ENCODE assay signal across 8 cellular contexts in genomic region chr1:3910769-3911520, GRCh38. TPM values are rescaled to one million over a fixed set of nuclear protein-coding genes. Genes with fewer than 3 reads are reported as not detected.
A peak's percentile ranks its signal among the peaks of the same experiment; 100 is the strongest.
DNase-seq lines count a peak whose midpoint lies in the region; ATAC-seq and TF ChIP-seq lines count a peak whose summit lies in the region.

No MANE protein-coding gene starts in this region.

- peaks cover 4% of the 10 kb centered on the region for H3K4me1 Mint-ChIP-seq in chondrocyte (ENCODE audit: low read depth)

- no peaks in the 10 kb centered on the region for H3K36me3 ChIP-seq in left lung

- peaks cover 0 to 46% of the 10 kb centered on the region in 2 donors for H3K27me3 ChIP-seq in left lung

- ATAC-seq in GM21390 (IDR thresholded peaks at IDR 0.05; ENCODE audit: unreplicated experiment) (peak; percentile 73), left lung (peak; percentile 93), GM18861 (IDR thresholded peaks at IDR 0.05; ENCODE audit: unreplicated experiment) (no peak)

- TF ChIP-seq CTCF in chondrocyte (IDR thresholded peaks at IDR 0.05) (peak; percentile 83), left lung (IDR thresholded peaks at IDR 0.05) (peak; percentile 57 to 70)

- no peaks in the 10 kb centered on the region for H3K4me1 ChIP-seq in left lung

- H3K4me3 ChIP-seq in left lung, result no peak overlapping the region

- intact Hi-C loops in left lung (cut with DNase I), result no loop called here

- no peaks in the 10 kb centered on the region for H3K36me3 Mint-ChIP-seq in chondrocyte (ENCODE audit: low read depth)

- H3K27ac Mint-ChIP-seq in chondrocyte (ENCODE audit: unreplicated experiment), result no peak overlapping the region

- H3K9me3 ChIP-seq in left lung, result no peaks in the 10 kb centered on the region

- H3K9me3 Mint-ChIP-seq in chondrocyte (ENCODE audit: low read depth), result no peaks in the 10 kb centered on the region

- H3K4me3 Mint-ChIP-seq in chondrocyte (ENCODE audit: unreplicated experiment), result no peak overlapping the region

- DNase-seq in AML-193 (lab: John Stamatoyannopoulos, UW) (peak; percentile 14 to 22), NCI-H2171 treated with DMSO at 0.1 percent for 48 hours (lab: John Stamatoyannopoulos, UW) (peak; percentile 91), chondrocyte (ENCODE audit: low spot score) (peak; percentile 89), left lung (peak; percentile 70 to 89)
- DNase-seq in activated CD4-positive, alpha-beta T cell treated with anti-CD3 and anti-CD28 coated beads for 24 hours (ENCODE audit: low read depth in 2 of 2), result peak; percentile 64 to 76
- DNase-seq in stimulated activated CD4-positive, alpha-beta T cell treated with anti-CD3 and anti-CD28 coated beads, TNF-alpha, amount 100 ng/mL, for 24 hours (ENCODE audit: low read depth in 3 of 3), result peak; percentile 60 to 76 (median 67)

- peaks cover 12% of the 10 kb centered on the region for H3K27me3 Mint-ChIP-seq in chondrocyte (ENCODE audit: low read depth)

- no peak overlapping the region for H3K27ac ChIP-seq in left lung

RNA-seq across cellular contexts. Expression of gene C1orf174, which starts 10.9 kb away (rescaled TPM):
- total RNA-seq in chondrocyte, result 25.0 to 25.7 TPM (median 25.3 TPM) in 3 replicates
- total RNA-seq in left lung, result 10 to 100 TPM; 19.3 to 29.5 TPM

RNA-seq across cellular contexts. Expression of gene DFFB, which starts 53.7 kb away (rescaled TPM):
- total RNA-seq in chondrocyte (5.8 to 8.2 TPM (median 7.3 TPM) in 3 replicates), left lung (1 to 10 TPM; 5.4 to 8.9 TPM)

RNA-seq across cellular contexts. Expression of gene CEP104, which starts 53.9 kb away (rescaled TPM):
- total RNA-seq in chondrocyte (37.4 to 40.6 TPM (median 37.6 TPM) in 3 replicates), left lung (10 to 100 TPM; 44.8 to 49.5 TPM)

Comparison
In these comparisons a context has a peak if more than half of its experiments do, and no peak if none do; other contexts are left out.
1. DNase-seq: peak in every context shown above with its lines; median percentile 91 in NCI-H2171 treated with DMSO at 0.1 percent for 48 hours; 89 in chondrocyte; 80 in left lung; 70 in activated CD4-positive, alpha-beta T cell treated with anti-CD3 and anti-CD28 coated beads for 24 hours; 67 in stimulated activated CD4-positive, alpha-beta T cell treated with anti-CD3 and anti-CD28 coated beads, TNF-alpha, amount 100 ng/mL, for 24 hours; 18 in AML-193.